Comparison of ENCODE assay signal across 20 cellular contexts in genomic region chr16:86287641-86288201, GRCh38.
"Had no signal": no experiment of that assay in that cellular context is flagged by ENCODE, and none has a peak within 500 bp of the region (broad histone marks: within the 10 kb centered on the region; RNA-seq: fewer than 3 reads in every experiment).

No MANE protein-coding gene starts in this region.

- H3K4me1 ChIP-seq: left ventricle myocardium inferior, right lobe of liver had no signal

- H3K36me3 ChIP-seq: left ventricle myocardium inferior, right lobe of liver, spleen, vagina had no signal

- H3K36me3 Mint-ChIP-seq: memory B cell; stimulated activated naive B cell treated with anti-CD40 and anti-IgM and Interleukin-4, amounts not matched to agents 10 μg/mL and 1 μg/mL and 100 μg/mL, for 72 hours; T-cell had no signal

- H3K9me3 Mint-ChIP-seq: activated CD4-positive, alpha-beta memory T cell treated with anti-CD3 and anti-CD28 coated beads, Interleukin-2, amount 10 ng/mL, durations not matched to agents 7 days and 5 days; activated T-helper 2 cell treated with anti-CD3 and anti-CD28 coated beads, Interferon-gamma antibody, Interleukin-2, Interleukin-4, amounts not matched to agents 10 μg/mL and 5 μg/mL and 100 μg/mL, durations not matched to agents 14 hours and 24 hours and 36 hours; memory B cell; stimulated activated naive B cell treated with anti-CD40 and anti-IgM and Interleukin-4, amounts not matched to agents 10 μg/mL and 1 μg/mL and 100 μg/mL, for 72 hours; T-cell had no signal

- H3K27me3 ChIP-seq: right lobe of liver had no signal

- H3K4me3 ChIP-seq: coronary artery, left ventricle myocardium inferior, right lobe of liver, SK-N-MC had no signal

- H3K4me3 Mint-ChIP-seq: activated CD4-positive, alpha-beta memory T cell treated with anti-CD3 and anti-CD28 coated beads, Interleukin-2, amount 10 ng/mL, durations not matched to agents 7 days and 5 days; activated CD4-positive, alpha-beta T cell treated with anti-CD3 and anti-CD28 coated beads for 36 hours; memory B cell; stimulated activated naive B cell treated with anti-CD40 and anti-IgM and Interleukin-4, amounts not matched to agents 10 μg/mL and 1 μg/mL and 100 μg/mL, for 72 hours; T-cell had no signal

- H3K27ac ChIP-seq: coronary artery, left ventricle myocardium inferior, right lobe of liver, SK-N-MC, spleen, vagina, VCaP had no signal

- H3K4me1 Mint-ChIP-seq: activated CD4-positive, alpha-beta memory T cell treated with anti-CD3 and anti-CD28 coated beads, Interleukin-2, amount 10 ng/mL, durations not matched to agents 7 days and 5 days; activated CD4-positive, alpha-beta T cell treated with anti-CD3 and anti-CD28 coated beads for 36 hours; memory B cell had no signal

- H3K27ac Mint-ChIP-seq: activated CD4-positive, alpha-beta memory T cell treated with anti-CD3 and anti-CD28 coated beads, Interleukin-2, amount 10 ng/mL, durations not matched to agents 7 days and 5 days; activated CD4-positive, alpha-beta T cell treated with anti-CD3 and anti-CD28 coated beads for 36 hours; activated T-helper 2 cell treated with anti-CD3 and anti-CD28 coated beads, Interferon-gamma antibody, Interleukin-2, Interleukin-4, amounts not matched to agents 10 μg/mL and 5 μg/mL and 100 μg/mL, durations not matched to agents 14 hours and 24 hours and 36 hours; memory B cell; stimulated activated naive B cell treated with anti-CD40 and anti-IgM and Interleukin-4, amounts not matched to agents 10 μg/mL and 1 μg/mL and 100 μg/mL, for 72 hours; T-cell had no signal

- H3K9me3 ChIP-seq: left ventricle myocardium inferior, right lobe of liver, spleen, vagina had no signal

- DNase-seq: activated CD4-positive, alpha-beta memory T cell treated with anti-CD3 and anti-CD28 coated beads, Interleukin-2, amount 10 ng/mL, durations not matched to agents 7 days and 5 days; activated CD4-positive, alpha-beta T cell treated with anti-CD3 and anti-CD28 coated beads for 36 hours; activated naive CD4-positive, alpha-beta T cell treated with anti-CD3 and anti-CD28 coated beads, Interleukin-2, amount 50 U/mL, for 16 hours; caudate nucleus; effector CD8-positive, alpha-beta T cell; erythroblast; islet precursor cell; left ventricle myocardium inferior; spleen; stimulated activated CD4-positive, alpha-beta T cell treated with anti-CD3 and anti-CD28 coated beads, Interleukin-2, amount 100 ng/mL, for 24 hours; stimulated activated naive B cell treated with anti-CD40 and anti-IgM and Interleukin-4, amounts not matched to agents 10 μg/mL and 1 μg/mL and 100 μg/mL, for 72 hours; T-cell; T1000 had no signal

- ATAC-seq: activated CD4-positive, alpha-beta T cell treated with anti-CD3 and anti-CD28 coated beads for 36 hours; stimulated activated naive B cell treated with anti-CD40 and anti-IgM and Interleukin-4, amounts not matched to agents 10 μg/mL and 1 μg/mL and 100 μg/mL, for 72 hours; T-cell had no signal
